ENCODE assay signal across 1 cellular context in the genomic region with DNA sequence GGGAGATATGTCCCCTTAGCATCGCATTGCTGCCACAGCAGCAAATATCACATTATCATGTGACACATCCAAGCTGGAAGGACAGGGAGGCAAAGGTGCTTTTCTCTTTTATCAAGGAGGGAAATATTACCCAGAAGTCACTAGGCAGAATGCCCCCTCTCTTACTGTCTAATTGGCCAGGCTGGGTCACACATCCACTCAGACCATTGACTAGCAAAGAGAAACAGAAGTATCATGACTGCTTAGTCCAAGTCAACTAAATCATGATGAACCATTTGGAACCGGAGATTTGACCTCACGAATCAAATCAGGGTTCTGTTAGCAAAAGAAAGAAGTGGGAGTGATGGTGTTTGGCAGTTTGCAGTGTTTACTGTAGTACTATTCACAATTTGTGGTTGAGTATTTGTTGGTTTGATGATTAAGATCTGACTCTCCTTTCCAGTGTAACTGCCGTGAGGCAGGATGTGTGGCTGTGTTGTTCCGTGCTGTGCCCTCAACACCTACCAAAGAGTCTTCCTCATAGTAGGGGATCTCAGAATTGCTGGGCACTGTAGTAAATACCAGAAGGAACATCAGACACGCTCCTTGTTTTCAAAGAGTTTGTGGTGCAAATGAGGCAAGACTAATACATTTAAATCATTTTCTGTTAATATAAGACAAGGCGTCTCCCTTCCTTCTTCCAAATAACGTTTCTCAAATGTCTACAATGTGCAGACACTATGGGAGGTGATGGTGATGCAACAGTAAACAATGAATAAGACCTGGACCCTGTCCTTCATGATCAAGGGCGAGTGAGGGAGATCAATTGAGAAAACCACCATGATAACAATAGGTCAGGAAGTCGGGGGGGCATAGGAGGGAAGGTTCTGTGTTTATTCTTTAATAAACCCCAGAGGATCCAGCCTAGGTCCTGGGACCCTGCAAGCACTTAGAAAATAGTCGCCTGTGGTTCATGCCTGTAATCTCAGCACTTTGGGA.
TF ChIP-seq lines count a peak whose summit lies in the region.

No MANE protein-coding gene starts in this region.

TF ChIP-seq in HepG2, 621 proteins besides CTCF, POLR2A, EP300 and RAD21:
- no peak for TF ChIP-seq ZSCAN12 (CRISPR knock-in tag; IDR thresholded peaks at IDR 0.05)
- TF ChIP-seq JUND (CRISPR knock-in tag; IDR thresholded peaks at IDR 0.05): no peak
- 0 out of 2 replicates have a peak, but pooled peaks have one; percentile 17 for TF ChIP-seq FOSL2 (CRISPR knock-in tag; IDR thresholded peaks at IDR 0.05)
- TF ChIP-seq GATAD2A (CRISPR knock-in tag; IDR thresholded peaks at IDR 0.05): 0 out of 2 replicates have a peak, but pooled peaks have one; percentile 21
- TF ChIP-seq, protein P1, sequence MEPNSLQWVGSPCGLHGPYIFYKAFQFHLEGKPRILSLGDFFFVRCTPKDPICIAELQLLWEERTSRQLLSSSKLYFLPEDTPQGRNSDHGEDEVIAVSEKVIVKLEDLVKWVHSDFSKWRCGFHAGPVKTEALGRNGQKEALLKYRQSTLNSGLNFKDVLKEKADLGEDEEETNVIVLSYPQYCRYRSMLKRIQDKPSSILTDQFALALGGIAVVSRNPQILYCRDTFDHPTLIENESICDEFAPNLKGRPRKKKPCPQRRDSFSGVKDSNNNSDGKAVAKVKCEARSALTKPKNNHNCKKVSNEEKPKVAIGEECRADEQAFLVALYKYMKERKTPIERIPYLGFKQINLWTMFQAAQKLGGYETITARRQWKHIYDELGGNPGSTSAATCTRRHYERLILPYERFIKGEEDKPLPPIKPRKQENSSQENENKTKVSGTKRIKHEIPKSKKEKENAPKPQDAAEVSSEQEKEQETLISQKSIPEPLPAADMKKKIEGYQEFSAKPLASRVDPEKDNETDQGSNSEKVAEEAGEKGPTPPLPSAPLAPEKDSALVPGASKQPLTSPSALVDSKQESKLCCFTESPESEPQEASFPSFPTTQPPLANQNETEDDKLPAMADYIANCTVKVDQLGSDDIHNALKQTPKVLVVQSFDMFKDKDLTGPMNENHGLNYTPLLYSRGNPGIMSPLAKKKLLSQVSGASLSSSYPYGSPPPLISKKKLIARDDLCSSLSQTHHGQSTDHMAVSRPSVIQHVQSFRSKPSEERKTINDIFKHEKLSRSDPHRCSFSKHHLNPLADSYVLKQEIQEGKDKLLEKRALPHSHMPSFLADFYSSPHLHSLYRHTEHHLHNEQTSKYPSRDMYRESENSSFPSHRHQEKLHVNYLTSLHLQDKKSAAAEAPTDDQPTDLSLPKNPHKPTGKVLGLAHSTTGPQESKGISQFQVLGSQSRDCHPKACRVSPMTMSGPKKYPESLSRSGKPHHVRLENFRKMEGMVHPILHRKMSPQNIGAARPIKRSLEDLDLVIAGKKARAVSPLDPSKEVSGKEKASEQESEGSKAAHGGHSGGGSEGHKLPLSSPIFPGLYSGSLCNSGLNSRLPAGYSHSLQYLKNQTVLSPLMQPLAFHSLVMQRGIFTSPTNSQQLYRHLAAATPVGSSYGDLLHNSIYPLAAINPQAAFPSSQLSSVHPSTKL (CRISPR knock-in tag; IDR thresholded peaks at IDR 0.05): peak; percentile 48; the same call in 1 of the 2 replicates
- no peak for TF ChIP-seq CHD2 (IDR thresholded peaks at IDR 0.05; ENCODE audit: low read depth, low read length)
- peak; percentile 68; the same call in 1 of the 2 replicates for TF ChIP-seq SOX5 (CRISPR knock-in tag; IDR thresholded peaks at IDR 0.05; ENCODE audit: borderline replicate concordance)
- TF ChIP-seq, protein P2, sequence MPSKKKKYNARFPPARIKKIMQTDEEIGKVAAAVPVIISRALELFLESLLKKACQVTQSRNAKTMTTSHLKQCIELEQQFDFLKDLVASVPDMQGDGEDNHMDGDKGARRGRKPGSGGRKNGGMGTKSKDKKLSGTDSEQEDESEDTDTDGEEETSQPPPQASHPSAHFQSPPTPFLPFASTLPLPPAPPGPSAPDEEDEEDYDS (CRISPR knock-in tag; IDR thresholded peaks at IDR 0.05): no peak
- 0 out of 2 replicates have a peak, but pooled peaks have one; percentile 16 for TF ChIP-seq ETV5 (CRISPR knock-in tag; IDR thresholded peaks at IDR 0.05; ENCODE audit: borderline replicate concordance)
- TF ChIP-seq CEBPB (IDR thresholded peaks at IDR 0.05; ENCODE audit: borderline replicate concordance, low read depth, low read length): 0 out of 2 replicates have a peak, but pooled peaks have one; percentile 31
- peak; percentile 62; the same call in 1 of the 2 replicates for TF ChIP-seq FOXA3 (CRISPR knock-in tag; IDR thresholded peaks at IDR 0.05)
- no peak for TF ChIP-seq PHB2 (IDR thresholded peaks at IDR 0.05; ENCODE audit: partially characterized antibody)
- no peak for TF ChIP-seq ELF4 (CRISPR knock-in tag; IDR thresholded peaks at IDR 0.05; ENCODE audit: borderline replicate concordance)
- TF ChIP-seq, protein P3, sequence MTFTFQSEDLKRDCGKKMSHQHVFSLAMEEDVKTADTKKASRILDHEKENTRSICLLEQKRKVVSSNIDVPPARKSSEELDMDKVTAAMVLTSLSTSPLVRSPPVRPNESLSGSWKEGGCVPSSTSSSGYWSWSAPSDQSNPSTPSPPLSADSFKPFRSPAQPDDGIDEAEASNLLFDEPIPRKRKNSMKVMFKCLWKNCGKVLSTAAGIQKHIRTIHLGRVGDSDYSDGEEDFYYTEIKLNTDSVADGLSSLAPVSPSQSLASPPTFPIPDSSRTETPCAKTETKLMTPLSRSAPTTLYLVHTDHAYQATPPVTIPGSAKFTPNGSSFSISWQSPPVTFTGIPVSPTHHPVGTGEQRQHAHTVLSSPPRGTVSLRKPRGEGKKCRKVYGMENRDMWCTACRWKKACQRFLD (CRISPR knock-in tag; IDR thresholded peaks at IDR 0.05; ENCODE audit: borderline replicate concordance): no peak
- no peak for TF ChIP-seq ZSCAN30 (CRISPR knock-in tag; IDR thresholded peaks at IDR 0.05)
- TF ChIP-seq GABPB1 (CRISPR knock-in tag; IDR thresholded peaks at IDR 0.05): no peak
- TF ChIP-seq, protein P4, sequence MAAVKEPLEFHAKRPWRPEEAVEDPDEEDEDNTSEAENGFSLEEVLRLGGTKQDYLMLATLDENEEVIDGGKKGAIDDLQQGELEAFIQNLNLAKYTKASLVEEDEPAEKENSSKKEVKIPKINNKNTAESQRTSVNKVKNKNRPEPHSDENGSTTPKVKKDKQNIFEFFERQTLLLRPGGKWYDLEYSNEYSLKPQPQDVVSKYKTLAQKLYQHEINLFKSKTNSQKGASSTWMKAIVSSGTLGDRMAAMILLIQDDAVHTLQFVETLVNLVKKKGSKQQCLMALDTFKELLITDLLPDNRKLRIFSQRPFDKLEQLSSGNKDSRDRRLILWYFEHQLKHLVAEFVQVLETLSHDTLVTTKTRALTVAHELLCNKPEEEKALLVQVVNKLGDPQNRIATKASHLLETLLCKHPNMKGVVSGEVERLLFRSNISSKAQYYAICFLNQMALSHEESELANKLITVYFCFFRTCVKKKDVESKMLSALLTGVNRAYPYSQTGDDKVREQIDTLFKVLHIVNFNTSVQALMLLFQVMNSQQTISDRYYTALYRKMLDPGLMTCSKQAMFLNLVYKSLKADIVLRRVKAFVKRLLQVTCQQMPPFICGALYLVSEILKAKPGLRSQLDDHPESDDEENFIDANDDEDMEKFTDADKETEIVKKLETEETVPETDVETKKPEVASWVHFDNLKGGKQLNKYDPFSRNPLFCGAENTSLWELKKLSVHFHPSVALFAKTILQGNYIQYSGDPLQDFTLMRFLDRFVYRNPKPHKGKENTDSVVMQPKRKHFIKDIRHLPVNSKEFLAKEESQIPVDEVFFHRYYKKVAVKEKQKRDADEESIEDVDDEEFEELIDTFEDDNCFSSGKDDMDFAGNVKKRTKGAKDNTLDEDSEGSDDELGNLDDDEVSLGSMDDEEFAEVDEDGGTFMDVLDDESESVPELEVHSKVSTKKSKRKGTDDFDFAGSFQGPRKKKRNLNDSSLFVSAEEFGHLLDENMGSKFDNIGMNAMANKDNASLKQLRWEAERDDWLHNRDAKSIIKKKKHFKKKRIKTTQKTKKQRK (IDR thresholded peaks at IDR 0.05; ENCODE audit: low read length): no peak
- TF ChIP-seq SOX13 (IDR thresholded peaks at IDR 0.05): 0 out of 2 replicates have a peak, but pooled peaks have one; percentile 20
- peak in 1 of 2 experiments; percentile 78; a peak in 2 of 4 replicates for TF ChIP-seq SOX13 (CRISPR knock-in tag; conservative IDR thresholded peaks at IDR 0.05 in 1 of 2, IDR thresholded peaks at IDR 0.05 in 1 of 2)
- TF ChIP-seq SP140L (CRISPR knock-in tag; IDR thresholded peaks at IDR 0.05; ENCODE audit: borderline replicate concordance): no peak
- TF ChIP-seq SOX6 (IDR thresholded peaks at IDR 0.05): no peak
- peak; percentile 72 for TF ChIP-seq SOX6 (CRISPR knock-in tag; IDR thresholded peaks at IDR 0.05)
- TF ChIP-seq, protein P5, sequence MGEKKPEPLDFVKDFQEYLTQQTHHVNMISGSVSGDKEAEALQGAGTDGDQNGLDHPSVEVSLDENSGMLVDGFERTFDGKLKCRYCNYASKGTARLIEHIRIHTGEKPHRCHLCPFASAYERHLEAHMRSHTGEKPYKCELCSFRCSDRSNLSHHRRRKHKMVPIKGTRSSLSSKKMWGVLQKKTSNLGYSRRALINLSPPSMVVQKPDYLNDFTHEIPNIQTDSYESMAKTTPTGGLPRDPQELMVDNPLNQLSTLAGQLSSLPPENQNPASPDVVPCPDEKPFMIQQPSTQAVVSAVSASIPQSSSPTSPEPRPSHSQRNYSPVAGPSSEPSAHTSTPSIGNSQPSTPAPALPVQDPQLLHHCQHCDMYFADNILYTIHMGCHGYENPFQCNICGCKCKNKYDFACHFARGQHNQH (CRISPR knock-in tag; IDR thresholded peaks at IDR 0.05): no peak
- no peak for TF ChIP-seq CC2D1A (CRISPR knock-in tag; IDR thresholded peaks at IDR 0.05)
- TF ChIP-seq RARA (CRISPR knock-in tag; IDR thresholded peaks at IDR 0.05): 0 out of 2 replicates have a peak, but pooled peaks have one; percentile 26
- no peak for TF ChIP-seq ZNF776 (CRISPR knock-in tag; IDR thresholded peaks at IDR 0.05)
- TF ChIP-seq, protein P6, sequence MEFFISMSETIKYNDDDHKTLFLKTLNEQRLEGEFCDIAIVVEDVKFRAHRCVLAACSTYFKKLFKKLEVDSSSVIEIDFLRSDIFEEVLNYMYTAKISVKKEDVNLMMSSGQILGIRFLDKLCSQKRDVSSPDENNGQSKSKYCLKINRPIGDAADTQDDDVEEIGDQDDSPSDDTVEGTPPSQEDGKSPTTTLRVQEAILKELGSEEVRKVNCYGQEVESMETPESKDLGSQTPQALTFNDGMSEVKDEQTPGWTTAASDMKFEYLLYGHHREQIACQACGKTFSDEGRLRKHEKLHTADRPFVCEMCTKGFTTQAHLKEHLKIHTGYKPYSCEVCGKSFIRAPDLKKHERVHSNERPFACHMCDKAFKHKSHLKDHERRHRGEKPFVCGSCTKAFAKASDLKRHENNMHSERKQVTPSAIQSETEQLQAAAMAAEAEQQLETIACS (CRISPR knock-in tag; IDR thresholded peaks at IDR 0.05): no peak
- peak; percentile 39; the same call in 1 of the 2 replicates for TF ChIP-seq CEBPG (CRISPR knock-in tag; IDR thresholded peaks at IDR 0.05)
